ENCODE assay signal across 23 cellular contexts in genomic region chr19:51652266-51652665, GRCh38. TPM values are rescaled to one million over a fixed set of nuclear protein-coding genes. Genes with fewer than 3 reads are reported as not detected.
DNase-seq lines count a peak whose midpoint lies in the region; ATAC-seq and TF ChIP-seq lines count a peak whose summit lies in the region.
"Had no signal": no experiment of that assay in that cellular context is flagged by ENCODE, and none has a peak within 500 bp of the region (broad histone marks: within the 10 kb centered on the region; RNA-seq: fewer than 3 reads in every experiment).

No MANE protein-coding gene starts in this region.

- H3K9me3 ChIP-seq in OCI-LY7 (ENCODE audit: low read length) (no peaks in the 10 kb centered on the region), upper lobe of left lung (no peaks in the 10 kb centered on the region)
- H3K9me3 ChIP-seq: BE2C, HAP-1, Peyer's patch had no signal

- ATAC-seq in memory B cell (ENCODE audit: low read depth) (no peak), upper lobe of left lung (ENCODE audit: low FRiP score in 2 of 2) (peak in 1 of 2 donors; percentile 40), GM21526 (IDR thresholded peaks at IDR 0.05; ENCODE audit: low FRiP score, unreplicated experiment) (no peak), HG03139 (IDR thresholded peaks at IDR 0.05; ENCODE audit: unreplicated experiment) (no peak)
- ATAC-seq: A549, T-cell had no signal

- no peaks in the 10 kb centered on the region for H3K36me3 Mint-ChIP-seq in memory B cell
- H3K36me3 Mint-ChIP-seq: T-cell had no signal

- no peak overlapping the region for H2AFZ ChIP-seq in OCI-LY7 (ENCODE audit: low read length)
- H2AFZ ChIP-seq: GM23248 had no signal

- H3K9me3 Mint-ChIP-seq in memory B cell = peaks cover 2% of the 10 kb centered on the region
- H3K9me3 Mint-ChIP-seq: CD4-positive, alpha-beta T cell had no signal

- WGBS in upper lobe of left lung, 2 donors = 59 to 67% methylated on average over 4 of the region's 4 CpGs

- no peak overlapping the region for H3K4me3 Mint-ChIP-seq in memory B cell
- H3K4me3 Mint-ChIP-seq: CD4-positive, alpha-beta T cell; T-cell had no signal

- CTCF ChIA-PET in OCI-LY7 (lab: Charles Lee; ENCODE audit: unreplicated experiment) = no interaction called here

- no peaks in the 10 kb centered on the region for H3K36me3 ChIP-seq in OCI-LY7 (ENCODE audit: insufficient read depth, low read length)
- no peaks in the 10 kb centered on the region for H3K36me3 ChIP-seq in upper lobe of left lung
- H3K36me3 ChIP-seq: BE2C, HAP-1, Peyer's patch had no signal

- peaks cover 27% of the 10 kb centered on the region for H3K4me1 ChIP-seq in OCI-LY7 (ENCODE audit: insufficient read depth, low read length, poor library complexity, severe bottlenecking)
- peaks cover 0 to 3% (median 1%) of the 10 kb centered on the region in 4 donors for H3K4me1 ChIP-seq in upper lobe of left lung
- H3K4me1 ChIP-seq: A549, BE2C, HAP-1 had no signal

- H3K9me2 ChIP-seq in OCI-LY7 (ENCODE audit: insufficient read depth, low read length) = no peaks in the 10 kb centered on the region

- intact Hi-C loops in OCI-LY7 (cut with micrococcal nuclease; ENCODE audit: unreplicated experiment) = loop anchor here (10.0 kb wide), 1 partner anchor 317 kb away; no protein-coding TSS in a partner anchor

- TF ChIP-seq POLR2A in upper lobe of left lung (IDR thresholded peaks at IDR 0.05) = no peak

- H3K27ac ChIP-seq in OCI-LY7 (ENCODE audit: low read depth, low read length, poor library complexity, severe bottlenecking) = no peak overlapping the region
- H3K27ac ChIP-seq in upper lobe of left lung = peak overlapping the region in 3 of 4 donors; percentile 48 to 69 (median 49)
- H3K27ac ChIP-seq: A549, GM23248, KMS-11 had no signal

- POLR2A ChIA-PET in OCI-LY7 (lab: Charles Lee) = interaction anchor here (0.7 kb wide), 1 partner anchor 8 kb away, joined by 5 read pairs; no protein-coding TSS in a partner anchor

- in situ Hi-C loops in KBM-7 (cut with MboI; ENCODE audit: low pct_unique_long_range_greater_than_20kb, low sequenced_read_pairs) = no loop called here

- no TSS peak for BruUV-seq in OCI-LY7 (replicated peaks; lab: Mats Ljungman, UMichigan)

- no peaks in the 10 kb centered on the region for H3K27me3 ChIP-seq in upper lobe of left lung
- H3K27me3 ChIP-seq: Peyer's patch had no signal

- DNase-seq in CD1c-positive myeloid dendritic cell (ENCODE audit: extremely low spot score) (peak; percentile 57), OCI-LY7 (ENCODE audit: low spot score) (no peak), memory B cell (ENCODE audit: low spot score in 2 of 2) (no peak), upper lobe of left lung (no peak), KBM-7 (no peak)
- DNase-seq: BE2C; CD4-positive, alpha-beta T cell; COR-L47; DMS79; GM23248; NCI-H1417; NCI-H187; NCI-H2227 treated with DMSO at 0.1 percent for 48 hours; NCI-H524; NCI-H774; NK-92 treated with Interleukin-12 subunit alpha and Interleukin-12 subunit beta, amount 100 ng/mL, for 24 hours; T-cell had no signal

- TF ChIP-seq CTCF in OCI-LY7 (conservative IDR thresholded peaks at IDR 0.05; ENCODE audit: low read length) = no peak
- TF ChIP-seq CTCF in upper lobe of left lung (IDR thresholded peaks at IDR 0.05) = no peak

- H3K27ac Mint-ChIP-seq in memory B cell = peak overlapping the region; percentile 82
- H3K27ac Mint-ChIP-seq: CD4-positive, alpha-beta T cell; T-cell had no signal

- H3K4me2 ChIP-seq in OCI-LY7 (ENCODE audit: low read length) = peak overlapping the region; percentile 48
- H3K4me2 ChIP-seq: A549, KMS-11 had no signal

- no peak overlapping the region for H3K4me3 ChIP-seq in OCI-LY7 (ENCODE audit: low read depth, low read length, poor library complexity, severe bottlenecking)
- no peak overlapping the region for H3K4me3 ChIP-seq in upper lobe of left lung
- H3K4me3 ChIP-seq: A549, GM23248, HAP-1, Peyer's patch had no signal

- H4K20me1 ChIP-seq in OCI-LY7 (ENCODE audit: insufficient read depth, low read length) = no peaks in the 10 kb centered on the region

- peaks cover 43% of the 10 kb centered on the region for H3K4me1 Mint-ChIP-seq in memory B cell

- no peak for TF ChIP-seq EP300 in upper lobe of left lung (IDR thresholded peaks at IDR 0.05)

- H3K79me2 ChIP-seq in OCI-LY7 (ENCODE audit: insufficient read depth, low read depth, low read length) = no peaks in the 10 kb centered on the region

- H3K27me3 Mint-ChIP-seq in memory B cell = no peaks in the 10 kb centered on the region

RNA-seq across cellular contexts. Expression of gene SIGLEC14, which starts 5.6 kb away (rescaled TPM):
- not detected in 2 replicates for total RNA-seq in OCI-LY7 (2014; rRNA removed; shearing (Covaris generic))
- total RNA-seq in OCI-LY7 (2022) = not detected in 2 replicates
- total RNA-seq in upper lobe of left lung = 10 to 100 TPM in 4 of 6 donors, 1 to 10 TPM in 1, not detected in 1; 5.0 to 44.6 (median 22.3) TPM
- total RNA-seq: GM23248 had no signal

RNA-seq across cellular contexts. Expression of gene SIGLEC5, which starts 22.1 kb away (rescaled TPM):
- not detected in 2 replicates for total RNA-seq in OCI-LY7 (2014; rRNA removed; shearing (Covaris generic))
- total RNA-seq in OCI-LY7 (2022) = not detected in 2 replicates
- total RNA-seq in upper lobe of left lung = 1 to 10 TPM in 3 of 6 donors, under 1 TPM in 1, not detected in 2; 0.46 to 9.4 (median 5.7) TPM
- total RNA-seq: CD4-positive, alpha-beta T cell; GM23248 had no signal

RNA-seq across cellular contexts. Expression of gene SPACA6, which starts 40.9 kb away (rescaled TPM):
- 5.9 and 12.5 TPM in 2 replicates for total RNA-seq in OCI-LY7 (2014; rRNA removed; shearing (Covaris generic))
- 2.5 and 5.1 TPM in 2 replicates for total RNA-seq in OCI-LY7 (2022)
- total RNA-seq in upper lobe of left lung = 100 to 1,000 TPM in 1 of 6 donors, 10 to 100 TPM in 4, 1 to 10 TPM in 1; 6.2 to 157 (median 19.7) TPM
